ENCODE assay signal across 3 cellular contexts in the genomic region with DNA sequence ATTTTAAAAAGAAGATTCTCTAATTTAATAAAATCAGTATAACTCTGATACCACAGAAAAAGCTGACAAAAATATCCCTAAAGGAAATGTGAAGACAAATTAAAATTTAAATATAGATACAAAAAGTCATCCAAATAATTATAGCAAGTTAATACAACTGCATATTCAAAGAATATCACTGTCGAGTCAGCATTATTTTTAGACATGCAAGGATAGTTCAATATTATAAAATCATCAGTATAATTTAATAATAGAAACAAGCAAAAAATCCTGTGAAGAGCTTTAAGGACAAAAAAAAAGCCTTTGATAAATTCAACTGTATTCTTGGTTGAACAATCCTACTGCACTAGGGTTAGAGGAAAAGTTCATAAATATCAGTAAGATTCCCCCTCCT.
"Had no signal": no experiment of that assay in that cellular context is flagged by ENCODE, and none has a peak within 500 bp of the region (broad histone marks: within the 10 kb centered on the region; RNA-seq: fewer than 3 reads in every experiment).

No MANE protein-coding gene starts in this region.

- H3K27ac ChIP-seq: GM23248 had no signal

- H3K4me3 ChIP-seq: GM23248 had no signal

- DNase-seq: GOT3, H9 had no signal

- H3K9ac ChIP-seq: GM23248 had no signal
